Comparison of ENCODE assay signal across 18 cellular contexts in genomic region chr7:117091721-117092120, GRCh38.
DNase-seq lines count a peak whose midpoint lies in the region; ATAC-seq, FAIRE-seq and TF ChIP-seq lines count a peak whose summit lies in the region.
"Had no signal": no experiment of that assay in that cellular context is flagged by ENCODE, and none has a peak within 500 bp of the region (broad histone marks: within the 10 kb centered on the region; RNA-seq: fewer than 3 reads in every experiment).

No MANE protein-coding gene starts in this region.

- ATAC-seq in pancreas, result peak in 3 of 4 donors; percentile 12 to 26 (median 18)
- no peak for ATAC-seq in effector memory CD8-positive, alpha-beta T cell (replicated peaks)

- H3K27me3 Mint-ChIP-seq in endothelial cell (ENCODE audit: unreplicated experiment), result no peaks in the 10 kb centered on the region
- H3K27me3 Mint-ChIP-seq in effector memory CD8-positive, alpha-beta T cell, result no peaks in the 10 kb centered on the region

- no peaks in the 10 kb centered on the region for H3K36me3 ChIP-seq in OCI-LY3 (replicated peaks; ENCODE audit: low read depth, low read length)
- no peaks in the 10 kb centered on the region for H3K36me3 ChIP-seq in pancreas
- H3K36me3 ChIP-seq: BLaER1 had no signal

- H2AFZ ChIP-seq in OCI-LY3 (ENCODE audit: low read depth, low read length), result no peak overlapping the region
- H2AFZ ChIP-seq: PC-9 had no signal

- DNase-seq in DMS 273 (lab: John Stamatoyannopoulos, UW; ENCODE audit: unreplicated experiment) (peak; percentile 57), DMS 273 treated with DMSO at 0.1 percent for 48 hours (lab: John Stamatoyannopoulos, UW) (no peak), endothelial cell (ENCODE audit: low spot score) (no peak), pancreas (no peak), GM03348 (ENCODE audit: low spot score) (no peak), UCSD-AML1 (lab: John Stamatoyannopoulos, UW; ENCODE audit: unreplicated experiment) (no peak)
- DNase-seq in effector memory CD8-positive, alpha-beta T cell, result no peak
- DNase-seq: H9, NCI-H1436 treated with DMSO at 0.1 percent for 48 hours, NCI-H2081 treated with DMSO at 0.1 percent for 48 hours, NCI-H226, PC-9, SK-N-SH had no signal

- intact Hi-C loops in pancreas (cut with DNase I), result no loop called here

- no peak overlapping the region for H3K4me3 ChIP-seq in OCI-LY3 (ENCODE audit: low read length)
- no peak overlapping the region for H3K4me3 ChIP-seq in pancreas
- H3K4me3 ChIP-seq: BLaER1, PC-9 had no signal

- H3K9me3 ChIP-seq in OCI-LY3 (ENCODE audit: insufficient read depth, low read length), result no peaks in the 10 kb centered on the region
- H3K9me3 ChIP-seq in pancreas, result no peaks in the 10 kb centered on the region
- H3K9me3 ChIP-seq: BLaER1, SK-N-SH had no signal

- peaks cover 90% of the 10 kb centered on the region for H4K20me1 ChIP-seq in OCI-LY3 (ENCODE audit: insufficient read depth, low read length)
- H4K20me1 ChIP-seq: BLaER1 had no signal

- H3K4me3 Mint-ChIP-seq in endothelial cell (ENCODE audit: unreplicated experiment), result no peak overlapping the region
- H3K4me3 Mint-ChIP-seq in effector memory CD8-positive, alpha-beta T cell, result no peak overlapping the region
- H3K4me3 Mint-ChIP-seq: H9 had no signal

- peak overlapping the region; percentile 6; the same call in 1 of the 2 replicates for H3K4me2 ChIP-seq in OCI-LY3 (ENCODE audit: low read length)
- H3K4me2 ChIP-seq: BLaER1, PC-9, SK-N-SH had no signal

- no peaks in the 10 kb centered on the region for H3K9me3 Mint-ChIP-seq in endothelial cell (ENCODE audit: unreplicated experiment)
- no peaks in the 10 kb centered on the region for H3K9me3 Mint-ChIP-seq in effector memory CD8-positive, alpha-beta T cell
- H3K9me3 Mint-ChIP-seq: H9 had no signal

- peaks cover 18% of the 10 kb centered on the region for H3K4me1 Mint-ChIP-seq in endothelial cell (ENCODE audit: unreplicated experiment)
- H3K4me1 Mint-ChIP-seq in effector memory CD8-positive, alpha-beta T cell (ENCODE audit: low read depth in 2 of 2), result peaks cover 13 to 19% of the 10 kb centered on the region in 2 donors
- H3K4me1 Mint-ChIP-seq: H9 had no signal

- H3K9ac ChIP-seq in OCI-LY3 (ENCODE audit: low read length), result no peak overlapping the region
- H3K9ac ChIP-seq: BLaER1, SK-N-SH had no signal

- H3K27me3 ChIP-seq in OCI-LY3 (ENCODE audit: low read depth, low read length) (no peaks in the 10 kb centered on the region), pancreas (no peaks in the 10 kb centered on the region)
- H3K27me3 ChIP-seq: BLaER1 had no signal

- peak overlapping the region; percentile 28 for H3K27ac Mint-ChIP-seq in endothelial cell (ENCODE audit: unreplicated experiment)
- no peak overlapping the region for H3K27ac Mint-ChIP-seq in effector memory CD8-positive, alpha-beta T cell
- H3K27ac Mint-ChIP-seq: H9 had no signal

- 71 to 75% methylated on average over 3 of the region's 3 CpGs for WGBS in pancreas, 2 donors

- H3K79me2 ChIP-seq in OCI-LY3 (ENCODE audit: low read length), result peaks cover 81% of the 10 kb centered on the region

- no peak for FAIRE-seq in pancreas (lab: Jason Lieb, UNC)
- FAIRE-seq: GM18507, HTR-8/SVneo had no signal

- H3K36me3 Mint-ChIP-seq in endothelial cell (ENCODE audit: low read depth, unreplicated experiment), result no peaks in the 10 kb centered on the region
- H3K36me3 Mint-ChIP-seq in effector memory CD8-positive, alpha-beta T cell (ENCODE audit: insufficient read depth), result no peaks in the 10 kb centered on the region

- H3K4me1 ChIP-seq in OCI-LY3 (ENCODE audit: low read length), result peaks cover 9% of the 10 kb centered on the region
- peaks cover 15 to 22% (median 19%) of the 10 kb centered on the region in 3 donors for H3K4me1 ChIP-seq in pancreas

- no peak overlapping the region for H3K27ac ChIP-seq in OCI-LY3 (ENCODE audit: low read length)
- H3K27ac ChIP-seq in pancreas, result no peak overlapping the region
- H3K27ac ChIP-seq: 22Rv1, BLaER1, PC-9 had no signal

- TF ChIP-seq CTCF in OCI-LY3 (IDR thresholded peaks at IDR 0.05; ENCODE audit: low read depth, low read length) (no peak), endothelial cell (IDR thresholded peaks at IDR 0.05; ENCODE audit: unreplicated experiment) (no peak), pancreas (IDR thresholded peaks at IDR 0.05) (no peak)
